In the genomic region with DNA sequence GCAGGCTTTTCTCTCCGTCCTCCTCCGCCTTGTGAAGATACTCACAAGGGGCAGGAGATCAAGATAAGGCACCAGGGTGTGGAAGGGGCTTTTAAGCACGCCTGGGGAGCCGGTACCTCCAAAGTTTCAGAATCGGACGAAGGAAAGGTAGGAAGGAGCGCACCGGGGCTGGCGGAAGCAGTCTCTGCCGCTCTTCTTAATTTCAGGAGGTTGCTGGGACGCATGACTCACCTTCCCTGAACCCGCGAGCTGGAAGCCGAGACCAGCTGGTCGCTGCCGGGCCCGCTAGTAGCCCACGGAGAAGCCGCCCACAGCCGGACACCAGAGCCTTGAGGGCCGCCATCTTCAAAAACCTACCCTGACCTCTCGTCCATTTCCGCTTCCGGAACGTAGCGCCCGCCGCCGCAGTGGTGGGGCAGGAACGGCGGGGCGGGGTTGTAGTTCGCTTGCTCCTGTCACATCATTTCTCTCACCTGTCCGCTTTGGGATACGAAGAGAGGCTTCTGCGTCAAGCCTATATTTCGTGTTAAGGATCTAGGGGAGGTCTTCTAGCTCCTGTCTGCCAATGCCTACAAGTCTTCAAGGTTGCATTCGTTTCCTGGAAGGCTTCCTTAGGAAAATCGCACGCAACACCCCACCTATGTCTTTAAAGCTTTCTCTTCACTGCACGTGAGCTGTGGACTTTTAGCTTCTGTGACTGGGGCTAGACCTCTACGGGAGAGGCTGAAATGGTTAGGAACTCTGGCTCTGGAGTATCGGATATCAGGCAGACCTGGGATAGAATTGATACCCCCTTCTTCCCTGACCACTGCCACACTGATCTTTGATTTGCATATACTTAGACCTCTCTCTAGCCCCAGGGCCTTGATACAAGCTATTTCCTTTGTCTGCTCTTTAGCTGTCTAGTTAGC, we compare ENCODE assay signal across 8 cellular contexts. TPM values are rescaled to one million over a fixed set of nuclear protein-coding genes. Genes with fewer than 3 reads are reported as not detected.
A peak's percentile ranks its signal among the peaks of the same experiment; 100 is the strongest.
DNase-seq lines count a peak whose midpoint lies in the region; ATAC-seq and TF ChIP-seq lines count a peak whose summit lies in the region.

MRPS18A (minus strand) TSS at position 355 of the 911 bp plus-strand sequence; CDS start at position 343, 12 bp downstream.

- TF ChIP-seq EP300 in esophagus muscularis mucosa (IDR thresholded peaks at IDR 0.05) = no peak

- DNase-seq in DMS 273 treated with DMSO at 0.1 percent for 48 hours (lab: John Stamatoyannopoulos, UW) = peak; percentile 47
- DNase-seq in activated T-cell treated with anti-CD3 and anti-CD28 coated beads, Interleukin-2, amount 50 U/mL, for 4 hours = peak; percentile 65
- DNase-seq in esophagus muscularis mucosa (ENCODE audit: extremely low spot score) = peak; percentile 94
- DNase-seq in myocyte (ENCODE audit: low read depth) = peak; percentile 86
- DNase-seq in stimulated activated CD8-positive, alpha-beta memory T cell treated with anti-CD3 and anti-CD28 coated beads, Interleukin-7, amount 100 ng/mL, for 48 hours (ENCODE audit: extremely low read depth in 1 of 2, low read depth in 1 of 2) = peak; percentile 70 to 81

- H3K4me1 ChIP-seq in HUES64 (ENCODE audit: insufficient read depth, low read length) = peaks cover 8% of the 10 kb centered on the region
- peaks cover 23 to 51% (median 35%) of the 10 kb centered on the region in 4 donors for H3K4me1 ChIP-seq in esophagus muscularis mucosa

- no peaks in the 10 kb centered on the region for H3K27me3 ChIP-seq in HUES64 (ENCODE audit: insufficient read depth, low read length)
- no peaks in the 10 kb centered on the region for H3K27me3 ChIP-seq in esophagus muscularis mucosa

- peaks cover 8% of the 10 kb centered on the region for H3K36me3 Mint-ChIP-seq in activated T-cell treated with anti-CD3 and anti-CD28 coated beads, Interleukin-2, amount 50 U/mL, for 4 hours (ENCODE audit: insufficient read depth)

- H3K36me3 ChIP-seq in HUES64 (ENCODE audit: insufficient read depth, low read length) (0 out of 2 replicates have a peak, but pooled peaks cover 3% of the 10 kb centered on the region), esophagus muscularis mucosa (peaks cover 0 to under 1% (median 0%) of the 10 kb centered on the region in 4 donors)

- no peaks in the 10 kb centered on the region for H3K9me3 Mint-ChIP-seq in activated T-cell treated with anti-CD3 and anti-CD28 coated beads, Interleukin-2, amount 50 U/mL, for 4 hours

- H3K4me1 Mint-ChIP-seq in activated T-cell treated with anti-CD3 and anti-CD28 coated beads, Interleukin-2, amount 50 U/mL, for 4 hours (ENCODE audit: low read depth) = peaks cover 39% of the 10 kb centered on the region

- H3K4me3 ChIP-seq in HUES64 (ENCODE audit: low read length) = peak within 1 kb of the TSS; percentile 96
- H3K4me3 ChIP-seq in esophagus muscularis mucosa = peak within 1 kb of the TSS; percentile 81 to 94 (median 89)

- peak within 1 kb of the TSS; percentile 95 for H3K4me3 Mint-ChIP-seq in activated T-cell treated with anti-CD3 and anti-CD28 coated beads, Interleukin-2, amount 50 U/mL, for 4 hours

- H3K9me3 ChIP-seq in HUES64 (ENCODE audit: insufficient read depth, low read depth, low read length) (no peaks in the 10 kb centered on the region), esophagus muscularis mucosa (no peaks in the 10 kb centered on the region)

- TF ChIP-seq CTCF in esophagus muscularis mucosa (IDR thresholded peaks at IDR 0.05) = no peak

- peak; percentile 10 for TF ChIP-seq POLR2A in esophagus muscularis mucosa (IDR thresholded peaks at IDR 0.05; ENCODE audit: low read depth)

- WGBS in HUES64 = 3% methylated on average over 43 of the region's 43 CpGs
- 3% methylated on average over 34 of the region's 43 CpGs for WGBS in esophagus muscularis mucosa

- H3K27me3 Mint-ChIP-seq in activated T-cell treated with anti-CD3 and anti-CD28 coated beads, Interleukin-2, amount 50 U/mL, for 4 hours (ENCODE audit: low read depth) = peaks cover 1% of the 10 kb centered on the region

- peak; percentile 83 for ATAC-seq in GM21447 (IDR thresholded peaks at IDR 0.05; ENCODE audit: unreplicated experiment)
- peak; percentile 98 to 99 for ATAC-seq in activated T-cell treated with anti-CD3 and anti-CD28 coated beads, Interleukin-2, amount 50 U/mL, for 4 hours

- intact Hi-C loops in esophagus muscularis mucosa (cut with DNase I) = no loop called here

- peak within 1 kb of the TSS; percentile 51; the same call in 1 of the 2 replicates for H3K27ac ChIP-seq in HUES64 (ENCODE audit: low read depth, low read length)
- peak within 1 kb of the TSS; percentile 66 to 82 (median 76) for H3K27ac ChIP-seq in esophagus muscularis mucosa (replicated peaks in 1 of 4)

- peak within 1 kb of the TSS; percentile 90 for H3K9ac ChIP-seq in HUES64 (ENCODE audit: low read depth, low read length)

TF ChIP-seq in PFSK-1, 5 proteins besides CTCF, POLR2A, EP300 and RAD21:
- TF ChIP-seq FOXP2 (optimal IDR thresholded peaks at IDR 0.05; ENCODE audit: borderline replicate concordance, extremely low read depth, extremely low read length, insufficient read depth) = no peak
- TF ChIP-seq POLR2AphosphoS5 (IDR thresholded peaks at IDR 0.05; ENCODE audit: low read depth, low read length) = peak; percentile 89
- peak; percentile 83 for TF ChIP-seq TAF1 (IDR thresholded peaks at IDR 0.05; ENCODE audit: borderline replicate concordance, insufficient read depth, low read length)
- TF ChIP-seq SIN3A (IDR thresholded peaks at IDR 0.05; ENCODE audit: borderline replicate concordance, insufficient read depth, low read length) = 0 out of 2 replicates have a peak, but pooled peaks have one; percentile 25
- TF ChIP-seq, protein P1, sequence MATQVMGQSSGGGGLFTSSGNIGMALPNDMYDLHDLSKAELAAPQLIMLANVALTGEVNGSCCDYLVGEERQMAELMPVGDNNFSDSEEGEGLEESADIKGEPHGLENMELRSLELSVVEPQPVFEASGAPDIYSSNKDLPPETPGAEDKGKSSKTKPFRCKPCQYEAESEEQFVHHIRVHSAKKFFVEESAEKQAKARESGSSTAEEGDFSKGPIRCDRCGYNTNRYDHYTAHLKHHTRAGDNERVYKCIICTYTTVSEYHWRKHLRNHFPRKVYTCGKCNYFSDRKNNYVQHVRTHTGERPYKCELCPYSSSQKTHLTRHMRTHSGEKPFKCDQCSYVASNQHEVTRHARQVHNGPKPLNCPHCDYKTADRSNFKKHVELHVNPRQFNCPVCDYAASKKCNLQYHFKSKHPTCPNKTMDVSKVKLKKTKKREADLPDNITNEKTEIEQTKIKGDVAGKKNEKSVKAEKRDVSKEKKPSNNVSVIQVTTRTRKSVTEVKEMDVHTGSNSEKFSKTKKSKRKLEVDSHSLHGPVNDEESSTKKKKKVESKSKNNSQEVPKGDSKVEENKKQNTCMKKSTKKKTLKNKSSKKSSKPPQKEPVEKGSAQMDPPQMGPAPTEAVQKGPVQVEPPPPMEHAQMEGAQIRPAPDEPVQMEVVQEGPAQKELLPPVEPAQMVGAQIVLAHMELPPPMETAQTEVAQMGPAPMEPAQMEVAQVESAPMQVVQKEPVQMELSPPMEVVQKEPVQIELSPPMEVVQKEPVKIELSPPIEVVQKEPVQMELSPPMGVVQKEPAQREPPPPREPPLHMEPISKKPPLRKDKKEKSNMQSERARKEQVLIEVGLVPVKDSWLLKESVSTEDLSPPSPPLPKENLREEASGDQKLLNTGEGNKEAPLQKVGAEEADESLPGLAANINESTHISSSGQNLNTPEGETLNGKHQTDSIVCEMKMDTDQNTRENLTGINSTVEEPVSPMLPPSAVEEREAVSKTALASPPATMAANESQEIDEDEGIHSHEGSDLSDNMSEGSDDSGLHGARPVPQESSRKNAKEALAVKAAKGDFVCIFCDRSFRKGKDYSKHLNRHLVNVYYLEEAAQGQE (IDR thresholded peaks at IDR 0.05; ENCODE audit: insufficient read depth in 1 of 2, low read depth in 2 of 2, low read length in 2 of 2) = no peak

RNA-seq across cellular contexts. Expression of gene MRPS18A, which starts in this region (rescaled TPM):
- 55.7 TPM for polyA plus RNA-seq in HUES64 (2013, experiment 1 of 2)
- 57.9 TPM for polyA plus RNA-seq in HUES64 (2013, experiment 2 of 2)
- polyA plus RNA-seq in PFSK-1 (2012; ENCODE audit: insufficient read length, low read depth) = 153 TPM
- 10 to 100 TPM; 70.0 to 75.1 (median 72.7) TPM for total RNA-seq in activated T-cell treated with anti-CD3 and anti-CD28 coated beads, Interleukin-2, amount 50 U/mL, for 4 hours
- total RNA-seq in esophagus muscularis mucosa (10 to 100 TPM; 30.7 to 47.4 (median 37.1) TPM), myocyte (33.5 and 38.8 TPM in 2 replicates)
- polyA plus RNA-seq in myocyte (2012) = 41.6 TPM

Comparison
In these comparisons a context has a peak if more than half of its experiments do, and no peak if none do; other contexts are left out.
1. Peak in every context shown above with its lines: DNase-seq, ATAC-seq, H3K4me3 ChIP-seq and H3K27ac ChIP-seq.